In genomic region chr4:13963601-13964000, GRCh38 we compare ENCODE assay signal across 16 cellular contexts.
"Had no signal": no experiment of that assay in that cellular context is flagged by ENCODE, and none has a peak within 500 bp of the region (broad histone marks: within the 10 kb centered on the region; RNA-seq: fewer than 3 reads in every experiment).

No MANE protein-coding gene starts in this region.

- H3K36me3 Mint-ChIP-seq: activated naive CD8-positive, alpha-beta T cell; neural progenitor cell; stimulated activated effector memory CD8-positive, alpha-beta T cell treated with anti-CD3 and anti-CD28 coated beads, Interleukin-12 subunit alpha, Interleukin-12 subunit beta, amount 100 ng/mL, for 72 hours had no signal

- H3K27ac ChIP-seq: breast epithelium, neural progenitor cell, ovary had no signal

- DNase-seq: activated CD4-positive, alpha-beta T cell treated with anti-CD3 and anti-CD28 coated beads, Interleukin-2, amount 10 ng/mL, durations not matched to agents 24 days and 14 days; activated CD4-positive, CD25-positive, alpha-beta regulatory T cell; activated CD8-positive, alpha-beta memory T cell treated with anti-CD3 and anti-CD28 coated beads, Interleukin-2, amount 50 U/mL, for 4 hours; activated CD8-positive, alpha-beta T cell treated with anti-CD3 and anti-CD28 coated beads, Interleukin-2, amount 10 ng/mL, durations not matched to agents 7 days and 5 days; activated gamma-delta T cell treated with Interleukin-2 at 50 U/mL for 16 hours; activated T-cell treated with anti-CD3 and anti-CD28 coated beads, Interleukin-2, amount 50 U/mL, for 48 hours; amniotic stem cell; islet precursor cell; midbrain; ovary had no signal

- H3K27ac Mint-ChIP-seq: activated CD4-positive, alpha-beta T cell treated with anti-CD3 and anti-CD28 coated beads, Interleukin-2, amount 10 ng/mL, durations not matched to agents 24 days and 14 days; activated CD8-positive, alpha-beta T cell treated with anti-CD3 and anti-CD28 coated beads, Interleukin-2, amount 10 ng/mL, durations not matched to agents 7 days and 5 days; activated naive CD8-positive, alpha-beta T cell; neural progenitor cell; stimulated activated effector memory CD8-positive, alpha-beta T cell treated with anti-CD3 and anti-CD28 coated beads, Interleukin-12 subunit alpha, Interleukin-12 subunit beta, amount 100 ng/mL, for 72 hours; T-helper 2 cell treated with Interferon-gamma antibody and Interleukin-4, amounts not matched to agents 5 μg/mL and 100 μg/mL, for 36 hours had no signal

- H3K27me3 Mint-ChIP-seq: activated CD4-positive, alpha-beta T cell treated with anti-CD3 and anti-CD28 coated beads, Interleukin-2, amount 10 ng/mL, durations not matched to agents 24 days and 14 days; activated naive CD8-positive, alpha-beta T cell had no signal

- H3K9me3 Mint-ChIP-seq: activated CD4-positive, alpha-beta T cell treated with anti-CD3 and anti-CD28 coated beads, Interleukin-2, amount 10 ng/mL, durations not matched to agents 24 days and 14 days; neural progenitor cell; T-helper 2 cell treated with Interferon-gamma antibody and Interleukin-4, amounts not matched to agents 5 μg/mL and 100 μg/mL, for 36 hours had no signal

- ATAC-seq: activated CD8-positive, alpha-beta T cell treated with anti-CD3 and anti-CD28 coated beads, Interleukin-2, amount 10 ng/mL, durations not matched to agents 7 days and 5 days; stimulated activated effector memory CD8-positive, alpha-beta T cell treated with anti-CD3 and anti-CD28 coated beads, Interleukin-12 subunit alpha, Interleukin-12 subunit beta, amount 100 ng/mL, for 72 hours had no signal

- H3K36me3 ChIP-seq: breast epithelium, neural progenitor cell, ovary had no signal

- H3K4me1 ChIP-seq: breast epithelium, neural progenitor cell had no signal

- H3K27me3 ChIP-seq: breast epithelium, neural progenitor cell, ovary had no signal

- H3K4me1 Mint-ChIP-seq: activated CD4-positive, alpha-beta T cell treated with anti-CD3 and anti-CD28 coated beads, Interleukin-2, amount 10 ng/mL, durations not matched to agents 24 days and 14 days; stimulated activated effector memory CD8-positive, alpha-beta T cell treated with anti-CD3 and anti-CD28 coated beads, Interleukin-12 subunit alpha, Interleukin-12 subunit beta, amount 100 ng/mL, for 72 hours had no signal

- H3K4me3 ChIP-seq: breast epithelium, lung, neural progenitor cell, ovary had no signal

- H3K4me3 Mint-ChIP-seq: activated CD4-positive, alpha-beta T cell treated with anti-CD3 and anti-CD28 coated beads, Interleukin-2, amount 10 ng/mL, durations not matched to agents 24 days and 14 days; activated CD8-positive, alpha-beta T cell treated with anti-CD3 and anti-CD28 coated beads, Interleukin-2, amount 10 ng/mL, durations not matched to agents 7 days and 5 days; activated naive CD8-positive, alpha-beta T cell; neural progenitor cell; stimulated activated effector memory CD8-positive, alpha-beta T cell treated with anti-CD3 and anti-CD28 coated beads, Interleukin-12 subunit alpha, Interleukin-12 subunit beta, amount 100 ng/mL, for 72 hours; T-helper 2 cell treated with Interferon-gamma antibody and Interleukin-4, amounts not matched to agents 5 μg/mL and 100 μg/mL, for 36 hours had no signal

- H3K9me3 ChIP-seq: breast epithelium, ovary had no signal
